In genomic region chr14:89293349-89293916, GRCh38 we compare ENCODE assay signal across 21 cellular contexts.
DNase-seq lines count a peak whose midpoint lies in the region; ATAC-seq and TF ChIP-seq lines count a peak whose summit lies in the region.
"Had no signal": no experiment of that assay in that cellular context is flagged by ENCODE, and none has a peak within 500 bp of the region (broad histone marks: within the 10 kb centered on the region; RNA-seq: fewer than 3 reads in every experiment).

No MANE protein-coding gene starts in this region.

- TF ChIP-seq CTCF in heart left ventricle (IDR thresholded peaks at IDR 0.05) (no peak), endodermal cell (conservative IDR thresholded peaks at IDR 0.05) (no peak), liver (IDR thresholded peaks at IDR 0.05; ENCODE audit: low read depth, low read length, missing input control) (no peak), upper lobe of left lung (IDR thresholded peaks at IDR 0.05) (no peak)

- intact Hi-C loops in heart left ventricle (cut with DNase I) (loop anchor here in 1 of 10 donors (10.0 kb wide), 1 partner anchor 101 kb away; no protein-coding TSS in a partner anchor), cardiac septum (cut with DNase I) (no loop called here)

- TF ChIP-seq POLR2A in heart left ventricle (IDR thresholded peaks at IDR 0.05) (no peak), upper lobe of left lung (IDR thresholded peaks at IDR 0.05) (no peak)

- no peaks in the 10 kb centered on the region for H3K27me3 Mint-ChIP-seq in endodermal cell (ENCODE audit: insufficient read depth)
- H3K27me3 Mint-ChIP-seq: CD4-positive, alpha-beta memory T cell; naive thymus-derived CD4-positive, alpha-beta T cell had no signal

- peak overlapping the region in 8 of 12 donors; percentile 21 to 50 (median 36) for H3K27ac ChIP-seq in heart left ventricle
- no peak overlapping the region for H3K27ac ChIP-seq in endodermal cell (ENCODE audit: low read depth, low read length)
- no peak overlapping the region for H3K27ac ChIP-seq in liver (ENCODE audit: low read depth in 1 of 2, low read length in 2 of 2)
- no peak overlapping the region for H3K27ac ChIP-seq in upper lobe of left lung
- H3K27ac ChIP-seq: lower lobe of right lung, psoas muscle, tibial nerve had no signal

- 68 to 91% (median 85%) methylated on average over 5 of the region's 5 CpGs for WGBS in heart left ventricle, 4 donors
- WGBS in endodermal cell (ENCODE audit: insufficient coverage in 1 of 2, insufficient read length in 1 of 2), 2 experiments, result 50 to 61% methylated on average over 3 to 5 of the region's 5 CpGs
- 93% methylated on average over 5 of the region's 5 CpGs for WGBS in liver
- WGBS in upper lobe of left lung, 2 donors, result 91 to 92% methylated on average over 5 of the region's 5 CpGs

- TF ChIP-seq EP300 in upper lobe of left lung (IDR thresholded peaks at IDR 0.05), result no peak

- DNase-seq in heart left ventricle (no peak), cardiac septum (ENCODE audit: low spot score) (no peak), endodermal cell (no peak), NCI-H1105 treated with DMSO at 0.1 percent for 48 hours (lab: John Stamatoyannopoulos, UW) (no peak), T-helper 9 cell (no peak), upper lobe of left lung (no peak)
- DNase-seq: activated CD4-positive, CD25-positive, alpha-beta regulatory T cell; CD4-positive, alpha-beta memory T cell; central memory CD4-positive, alpha-beta T cell; DMS79; effector memory CD4-positive, alpha-beta T cell; hippocampal formation; lower lobe of right lung; naive thymus-derived CD4-positive, alpha-beta T cell; psoas muscle; stimulated activated naive CD4-positive, alpha-beta T cell; T-helper 1 cell had no signal

- H3K4me1 ChIP-seq in heart left ventricle (peaks cover 0 to 38% (median 21%) of the 10 kb centered on the region in 12 donors), endodermal cell (ENCODE audit: control insufficient read depth, insufficient read depth, low read length) (peaks cover 14% of the 10 kb centered on the region), liver (ENCODE audit: control insufficient read depth in 4 of 4, insufficient read depth in 4 of 4, low read length in 3 of 4) (peaks cover 0 to 3% (median 2%) of the 10 kb centered on the region in 4 donors), upper lobe of left lung (peaks cover 0 to 3% (median 0%) of the 10 kb centered on the region in 4 donors)
- H3K4me1 ChIP-seq: lower lobe of right lung, psoas muscle, tibial nerve had no signal

- H3K4me1 Mint-ChIP-seq in endodermal cell, result peaks cover 35% of the 10 kb centered on the region

- peak overlapping the region; percentile 92 for H3K27ac Mint-ChIP-seq in endodermal cell

- no peaks in the 10 kb centered on the region for H3K27me3 ChIP-seq in heart left ventricle
- no peaks in the 10 kb centered on the region for H3K27me3 ChIP-seq in endodermal cell (ENCODE audit: control insufficient read depth, insufficient read depth, low read length, poor library complexity, severe bottlenecking)
- H3K27me3 ChIP-seq in liver (ENCODE audit: control insufficient read depth in 4 of 4, insufficient read depth in 4 of 4, low read length in 3 of 4), result no peaks in the 10 kb centered on the region
- no peaks in the 10 kb centered on the region for H3K27me3 ChIP-seq in upper lobe of left lung
- H3K27me3 ChIP-seq: tibial nerve had no signal

- peaks cover 28% of the 10 kb centered on the region for H3K36me3 Mint-ChIP-seq in endodermal cell (ENCODE audit: low read depth)

- H3K9me3 Mint-ChIP-seq in endodermal cell, result peaks cover 7% of the 10 kb centered on the region
- H3K9me3 Mint-ChIP-seq: activated T-helper 1 cell treated with anti-CD3 and anti-CD28 coated beads, Interleukin-12 subunit alpha, Interleukin-12 subunit beta, Interleukin-2, Interleukin-4 antibody, amounts not matched to agents 30 ng/mL and 10 ng/mL and 1 ng/mL, durations not matched to agents 14 hours and 24 hours and 36 hours; naive thymus-derived CD4-positive, alpha-beta T cell had no signal

- TF ChIP-seq RAD21 in liver (IDR thresholded peaks at IDR 0.05), result no peak

- H3K9me3 ChIP-seq in heart left ventricle (no peaks in the 10 kb centered on the region), endodermal cell (ENCODE audit: control insufficient read depth, low read length) (no peaks in the 10 kb centered on the region), liver (ENCODE audit: control insufficient read depth in 4 of 4, low read length in 3 of 4) (no peaks in the 10 kb centered on the region), upper lobe of left lung (no peaks in the 10 kb centered on the region)
- H3K9me3 ChIP-seq: lower lobe of right lung, psoas muscle, tibial nerve had no signal

- no peak overlapping the region for H3K9ac ChIP-seq in endodermal cell (ENCODE audit: extremely low read depth, low read length, poor library complexity, severe bottlenecking)
- H3K9ac ChIP-seq in liver (ENCODE audit: low read depth in 1 of 2, low read length in 2 of 2), result no peak overlapping the region

- ATAC-seq in heart left ventricle (peak in 2 of 4 donors; percentile 8), GM21825 (IDR thresholded peaks at IDR 0.05; ENCODE audit: unreplicated experiment) (no peak), upper lobe of left lung (ENCODE audit: low FRiP score in 2 of 2) (no peak)
- ATAC-seq: naive thymus-derived CD4-positive, alpha-beta T cell; psoas muscle had no signal

- H3K4me3 Mint-ChIP-seq in endodermal cell, result no peak overlapping the region
- H3K4me3 Mint-ChIP-seq: activated T-helper 1 cell treated with anti-CD3 and anti-CD28 coated beads, Interleukin-12 subunit alpha, Interleukin-12 subunit beta, Interleukin-2, Interleukin-4 antibody, amounts not matched to agents 30 ng/mL and 10 ng/mL and 1 ng/mL, durations not matched to agents 14 hours and 24 hours and 36 hours; CD4-positive, alpha-beta memory T cell; naive thymus-derived CD4-positive, alpha-beta T cell had no signal

- H3K4me3 ChIP-seq in heart left ventricle (no peak overlapping the region), endodermal cell (ENCODE audit: low read length) (no peak overlapping the region), liver (ENCODE audit: low read depth in 1 of 3, low read length in 3 of 3) (no peak overlapping the region), upper lobe of left lung (no peak overlapping the region)
- H3K4me3 ChIP-seq: lower lobe of right lung, psoas muscle, tibial nerve had no signal

- H3K36me3 ChIP-seq in heart left ventricle (peaks cover 0 to 8% (median 0%) of the 10 kb centered on the region in 9 donors), endodermal cell (ENCODE audit: control insufficient read depth, insufficient read depth, low read length) (peaks cover 5% of the 10 kb centered on the region), liver (ENCODE audit: control insufficient read depth in 4 of 4, insufficient read depth in 3 of 4, low read depth in 1 of 4, low read length in 3 of 4) (peaks cover 0 to 8% (median 0%) of the 10 kb centered on the region in 4 donors), upper lobe of left lung (peaks cover 0 to 3% (median 0%) of the 10 kb centered on the region in 4 donors)
- H3K36me3 ChIP-seq: lower lobe of right lung had no signal

TF ChIP-seq in liver, 16 proteins besides CTCF, POLR2A, EP300 and RAD21:
- peak; percentile 32 for TF ChIP-seq NR2F2 (IDR thresholded peaks at IDR 0.05)
- TF ChIP-seq RXRA (IDR thresholded peaks at IDR 0.05), result no peak
- no peak for TF ChIP-seq SP1 (IDR thresholded peaks at IDR 0.05)
TF ChIP-seq in liver: peak in this region for 1.

Comparison
In these comparisons a context has a peak if more than half of its experiments do, and no peak if none do; other contexts are left out.
1. H3K27ac ChIP-seq: peak in heart left ventricle (8 of 12); none in endodermal cell (single experiment), liver (0 of 2) and upper lobe of left lung (0 of 4).